Comparison of ENCODE assay signal across 10 cellular contexts in genomic region chr17:19076398-19077192, GRCh38. TPM values are rescaled to one million over a fixed set of nuclear protein-coding genes. Genes with fewer than 3 reads are reported as not detected.
A peak's percentile ranks its signal among the peaks of the same experiment; 100 is the strongest.
DNase-seq lines count a peak whose midpoint lies in the region; ATAC-seq and TF ChIP-seq lines count a peak whose summit lies in the region.
"Not testable (repeated sequence)": the region's sequence is repeated elsewhere in the genome, so short reads cannot be mapped to it uniquely, and the experiment has no call there.
"Had no signal": no experiment of that assay in that cellular context is flagged by ENCODE, and none has a peak within 500 bp of the region (broad histone marks: within the 10 kb centered on the region; RNA-seq: fewer than 3 reads in every experiment).

No MANE protein-coding gene starts in this region.

- TF ChIP-seq CTCF in GM10266 (IDR thresholded peaks at IDR 0.05; ENCODE audit: control insufficient read depth, insufficient read depth, low read depth, missing control alignments) (peak; percentile 11), type B pancreatic cell (conservative IDR thresholded peaks at IDR 0.05) (peak; percentile 21)
- not testable (repeated sequence) for TF ChIP-seq CTCF in foreskin keratinocyte (conservative IDR thresholded peaks at IDR 0.05)

- H3K4me1 ChIP-seq in foreskin keratinocyte = not testable (repeated sequence)

- not testable (repeated sequence) for DNase-seq in GM10266 (ENCODE audit: extremely low spot score); foreskin keratinocyte; type B pancreatic cell (ENCODE audit: extremely low spot score, unreplicated experiment)
- peak; percentile 32 for DNase-seq in activated CD4-positive, CD25-positive, alpha-beta regulatory T cell treated with anti-CD3 and anti-CD28 coated beads, Interleukin-2, amount 50 U/mL, for 72 hours
- peak; percentile 23 for DNase-seq in activated T-helper 2 cell treated with anti-CD3 and anti-CD28 coated beads, Interferon-gamma antibody, Interleukin-2, Interleukin-4, amounts not matched to agents 10 μg/mL and 5 μg/mL and 100 μg/mL, durations not matched to agents 14 hours and 24 hours and 36 hours (ENCODE audit: low spot score)
- peak in 1 of 2 donors; percentile 12 for DNase-seq in memory B cell (ENCODE audit: low spot score in 2 of 2)
- DNase-seq in stimulated activated CD4-positive, alpha-beta T cell treated with anti-CD3 and anti-CD28 coated beads, Interleukin-15, amount 100 ng/mL, for 24 hours = peak; percentile 50

- ATAC-seq in HG02970 (IDR thresholded peaks at IDR 0.05; ENCODE audit: low FRiP score, unreplicated experiment) (peak; percentile 58), foreskin keratinocyte (peak; percentile 80), memory B cell (ENCODE audit: low read depth) (peak; percentile 95)

- not testable (repeated sequence) for H3K27ac ChIP-seq in foreskin keratinocyte

- intact Hi-C loops in activated T-helper 2 cell treated with anti-CD3 and anti-CD28 coated beads, Interferon-gamma antibody, Interleukin-2, Interleukin-4, amounts not matched to agents 10 μg/mL and 5 μg/mL and 100 μg/mL, durations not matched to agents 14 hours and 24 hours and 36 hours (cut with micrococcal nuclease) = not testable (repeated sequence)

- H3K9me3 Mint-ChIP-seq in activated T-helper 2 cell treated with anti-CD3 and anti-CD28 coated beads, Interferon-gamma antibody, Interleukin-2, Interleukin-4, amounts not matched to agents 10 μg/mL and 5 μg/mL and 100 μg/mL, durations not matched to agents 14 hours and 24 hours and 36 hours; memory B cell; type B pancreatic cell: not testable (repeated sequence)

- H3K27me3 ChIP-seq in foreskin keratinocyte = not testable (repeated sequence)

- not testable (repeated sequence) for H3K27ac Mint-ChIP-seq in activated T-helper 2 cell treated with anti-CD3 and anti-CD28 coated beads, Interferon-gamma antibody, Interleukin-2, Interleukin-4, amounts not matched to agents 10 μg/mL and 5 μg/mL and 100 μg/mL, durations not matched to agents 14 hours and 24 hours and 36 hours; memory B cell; type B pancreatic cell

- H3K36me3 Mint-ChIP-seq in activated T-helper 2 cell treated with anti-CD3 and anti-CD28 coated beads, Interferon-gamma antibody, Interleukin-2, Interleukin-4, amounts not matched to agents 10 μg/mL and 5 μg/mL and 100 μg/mL, durations not matched to agents 14 hours and 24 hours and 36 hours (ENCODE audit: low read depth); memory B cell; type B pancreatic cell: not testable (repeated sequence)

- H3K4me3 Mint-ChIP-seq in activated T-helper 2 cell treated with anti-CD3 and anti-CD28 coated beads, Interferon-gamma antibody, Interleukin-2, Interleukin-4, amounts not matched to agents 10 μg/mL and 5 μg/mL and 100 μg/mL, durations not matched to agents 14 hours and 24 hours and 36 hours (ENCODE audit: low read depth); memory B cell; type B pancreatic cell: not testable (repeated sequence)

- H3K27me3 Mint-ChIP-seq in activated T-helper 2 cell treated with anti-CD3 and anti-CD28 coated beads, Interferon-gamma antibody, Interleukin-2, Interleukin-4, amounts not matched to agents 10 μg/mL and 5 μg/mL and 100 μg/mL, durations not matched to agents 14 hours and 24 hours and 36 hours (ENCODE audit: low read depth); memory B cell; type B pancreatic cell: not testable (repeated sequence)

- not testable (repeated sequence) for H3K4me1 Mint-ChIP-seq in activated T-helper 2 cell treated with anti-CD3 and anti-CD28 coated beads, Interferon-gamma antibody, Interleukin-2, Interleukin-4, amounts not matched to agents 10 μg/mL and 5 μg/mL and 100 μg/mL, durations not matched to agents 14 hours and 24 hours and 36 hours (ENCODE audit: low read depth); memory B cell; type B pancreatic cell (ENCODE audit: unreplicated experiment)

RNA-seq across cellular contexts. Expression of gene GRAP, which starts 29.8 kb away (rescaled TPM):
- 9.4 and 10.9 TPM in 2 replicates for total RNA-seq in activated T-helper 2 cell treated with anti-CD3 and anti-CD28 coated beads, Interferon-gamma antibody, Interleukin-2, Interleukin-4, amounts not matched to agents 10 μg/mL and 5 μg/mL and 100 μg/mL, durations not matched to agents 14 hours and 24 hours and 36 hours
- total RNA-seq in foreskin keratinocyte (0.14 TPM in 2 replicates), type B pancreatic cell (ENCODE audit: low replicate concordance) (0.22 TPM in 1 of 2 replicates, not detected in the other)
- 0.17 and 0.19 TPM in 2 replicates for polyA plus RNA-seq in foreskin keratinocyte
- total RNA-seq: RPMI7951 had no signal

RNA-seq across cellular contexts. Expression of gene GRAPL, which starts 50.8 kb away (rescaled TPM):
- total RNA-seq in activated T-helper 2 cell treated with anti-CD3 and anti-CD28 coated beads, Interferon-gamma antibody, Interleukin-2, Interleukin-4, amounts not matched to agents 10 μg/mL and 5 μg/mL and 100 μg/mL, durations not matched to agents 14 hours and 24 hours and 36 hours = 5.2 and 5.3 TPM in 2 replicates
- not detected in 2 replicates for total RNA-seq in foreskin keratinocyte
- polyA plus RNA-seq in foreskin keratinocyte = not detected in 2 replicates
- total RNA-seq in type B pancreatic cell (ENCODE audit: low replicate concordance) = not detected in 2 replicates
- total RNA-seq: astrocyte, RPMI7951 had no signal
